22 cellular contexts compared by ENCODE assay signal in genomic region chr2:161178756-161179155, GRCh38. TPM values are rescaled to one million over a fixed set of nuclear protein-coding genes. Genes with fewer than 3 reads are reported as not detected.
DNase-seq lines count a peak whose midpoint lies in the region; ATAC-seq and TF ChIP-seq lines count a peak whose summit lies in the region.
"Had no signal": no experiment of that assay in that cellular context is flagged by ENCODE, and none has a peak within 500 bp of the region (broad histone marks: within the 10 kb centered on the region; RNA-seq: fewer than 3 reads in every experiment).

No MANE protein-coding gene starts in this region.

- peak; percentile 11 for DNase-seq in GM23338 (ENCODE audit: low spot score)
- DNase-seq in left colon, result no peak
- DNase-seq in NCI-H187 (lab: John Stamatoyannopoulos, UW), result no peak
- DNase-seq in COLO668 (lab: John Stamatoyannopoulos, UW; ENCODE audit: unreplicated experiment), result no peak
- no peak for DNase-seq in stimulated activated CD4-positive, alpha-beta T cell treated with anti-CD3 and anti-CD28 coated beads, Interleukin-12 subunit alpha, Interleukin-12 subunit beta, amount 100 ng/mL, for 4 hours
- DNase-seq: Calu3; CD4-positive, alpha-beta T cell; DMS153; H9; IMR-90; NCI-H1105; NCI-H146; NCI-H2171; NCI-H345; NCI-H524; NCI-H82; SIG-M5; SK-N-SH had no signal

- TF ChIP-seq CTCF in GM23338 (conservative IDR thresholded peaks at IDR 0.05; ENCODE audit: low read depth in 2 of 2), result no peak

- no peaks in the 10 kb centered on the region for H3K27me3 Mint-ChIP-seq in GM23338 (ENCODE audit: insufficient read depth, low read depth, poor library complexity)
- no peaks in the 10 kb centered on the region for H3K27me3 Mint-ChIP-seq in activated T-helper 17 cell treated with anti-CD3 and anti-CD28 coated beads, Interleukin-2, amount 50 U/mL, for 72 hours
- no peaks in the 10 kb centered on the region for H3K27me3 Mint-ChIP-seq in stimulated activated memory B cell treated with anti-CD40 and anti-IgM and Interleukin-4, amounts not matched to agents 10 μg/mL and 1 μg/mL and 100 μg/mL, for 72 hours
- H3K27me3 Mint-ChIP-seq: CD4-positive, alpha-beta T cell had no signal

- no peak overlapping the region for H3K27ac ChIP-seq in GM23338 (ENCODE audit: low read depth)
- H3K27ac ChIP-seq: KMS-11 had no signal

- no peak for ATAC-seq in GM23338
- ATAC-seq in activated T-helper 17 cell treated with anti-CD3 and anti-CD28 coated beads, Interleukin-2, amount 50 U/mL, for 72 hours (replicated peaks), result no peak
- ATAC-seq in left colon, result peak; percentile 77
- ATAC-seq in stimulated activated memory B cell treated with anti-CD40 and anti-IgM and Interleukin-4, amounts not matched to agents 10 μg/mL and 1 μg/mL and 100 μg/mL, for 72 hours, result no peak
- ATAC-seq: Panc1 had no signal

- 0 out of 3 replicates have a peak, but pooled peaks cover 8% of the 10 kb centered on the region for H3K9me3 Mint-ChIP-seq in GM23338
- no peaks in the 10 kb centered on the region for H3K9me3 Mint-ChIP-seq in activated T-helper 17 cell treated with anti-CD3 and anti-CD28 coated beads, Interleukin-2, amount 50 U/mL, for 72 hours
- H3K9me3 Mint-ChIP-seq in stimulated activated memory B cell treated with anti-CD40 and anti-IgM and Interleukin-4, amounts not matched to agents 10 μg/mL and 1 μg/mL and 100 μg/mL, for 72 hours, result peaks cover 2% of the 10 kb centered on the region
- H3K9me3 Mint-ChIP-seq: CD4-positive, alpha-beta T cell had no signal

- H4K20me1 ChIP-seq in GM23338 (replicated peaks; ENCODE audit: insufficient read depth), result no peaks in the 10 kb centered on the region

- peaks cover 48% of the 10 kb centered on the region for H3K36me3 Mint-ChIP-seq in GM23338 (ENCODE audit: low read depth)
- H3K36me3 Mint-ChIP-seq in activated T-helper 17 cell treated with anti-CD3 and anti-CD28 coated beads, Interleukin-2, amount 50 U/mL, for 72 hours (ENCODE audit: low read depth), result peaks cover 99% of the 10 kb centered on the region
- H3K36me3 Mint-ChIP-seq in stimulated activated memory B cell treated with anti-CD40 and anti-IgM and Interleukin-4, amounts not matched to agents 10 μg/mL and 1 μg/mL and 100 μg/mL, for 72 hours, result peaks cover 74% of the 10 kb centered on the region

- H3K9me2 ChIP-seq in GM23338 (ENCODE audit: insufficient read depth), result no peaks in the 10 kb centered on the region
- H3K9me2 ChIP-seq: SK-N-SH had no signal

- H2AFZ ChIP-seq in GM23338, result no peak overlapping the region

- no peak overlapping the region for H3K4me3 Mint-ChIP-seq in GM23338
- no peak overlapping the region for H3K4me3 Mint-ChIP-seq in activated T-helper 17 cell treated with anti-CD3 and anti-CD28 coated beads, Interleukin-2, amount 50 U/mL, for 72 hours
- H3K4me3 Mint-ChIP-seq in stimulated activated memory B cell treated with anti-CD40 and anti-IgM and Interleukin-4, amounts not matched to agents 10 μg/mL and 1 μg/mL and 100 μg/mL, for 72 hours, result no peak overlapping the region
- H3K4me3 Mint-ChIP-seq: CD4-positive, alpha-beta T cell; H9 had no signal

- H3K4me3 ChIP-seq in GM23338, result no peak overlapping the region

- intact Hi-C loops in left colon (cut with DNase I, micrococcal nuclease), result no loop called here

- peaks cover 20% of the 10 kb centered on the region for H3K4me1 Mint-ChIP-seq in GM23338
- peaks cover 20% of the 10 kb centered on the region for H3K4me1 Mint-ChIP-seq in activated T-helper 17 cell treated with anti-CD3 and anti-CD28 coated beads, Interleukin-2, amount 50 U/mL, for 72 hours
- peaks cover 56% of the 10 kb centered on the region for H3K4me1 Mint-ChIP-seq in stimulated activated memory B cell treated with anti-CD40 and anti-IgM and Interleukin-4, amounts not matched to agents 10 μg/mL and 1 μg/mL and 100 μg/mL, for 72 hours

- no peaks in the 10 kb centered on the region for H3K27me3 ChIP-seq in GM23338 (ENCODE audit: insufficient read depth)

- H3F3A ChIP-seq in GM23338 (replicated peaks; ENCODE audit: low read depth), result no peaks in the 10 kb centered on the region

- peaks cover 10% of the 10 kb centered on the region for H3K79me2 ChIP-seq in GM23338 (replicated peaks; ENCODE audit: insufficient read depth)

- H3K4me1 ChIP-seq in GM23338 (ENCODE audit: insufficient read depth), result peaks cover 4% of the 10 kb centered on the region; the same call in 1 of the 2 replicates

- H3K27ac Mint-ChIP-seq in GM23338, result no peak overlapping the region
- peak overlapping the region; percentile 60 for H3K27ac Mint-ChIP-seq in activated T-helper 17 cell treated with anti-CD3 and anti-CD28 coated beads, Interleukin-2, amount 50 U/mL, for 72 hours
- H3K27ac Mint-ChIP-seq in stimulated activated memory B cell treated with anti-CD40 and anti-IgM and Interleukin-4, amounts not matched to agents 10 μg/mL and 1 μg/mL and 100 μg/mL, for 72 hours, result peak overlapping the region; percentile 87
- H3K27ac Mint-ChIP-seq: CD4-positive, alpha-beta T cell; H9 had no signal

- H3K4me2 ChIP-seq in GM23338, result no peak overlapping the region
- H3K4me2 ChIP-seq: KMS-11, SK-N-SH had no signal

- H3K36me3 ChIP-seq in GM23338 (ENCODE audit: insufficient read depth), result peaks cover 20% of the 10 kb centered on the region

TF ChIP-seq in GM23338, 12 proteins besides CTCF, POLR2A, EP300 and RAD21 (continues in another document):
- no peak for TF ChIP-seq ZNF331 (CRISPR knock-in tag; IDR thresholded peaks at IDR 0.05; ENCODE audit: low read depth)
- no peak for TF ChIP-seq EZH2phosphoT487 (IDR thresholded peaks at IDR 0.05; ENCODE audit: unreplicated experiment)
- no peak for TF ChIP-seq JUNB (IDR thresholded peaks at IDR 0.05; ENCODE audit: unreplicated experiment)
- no peak for TF ChIP-seq STAT1 (IDR thresholded peaks at IDR 0.05; ENCODE audit: unreplicated experiment)
- TF ChIP-seq, protein P1, sequence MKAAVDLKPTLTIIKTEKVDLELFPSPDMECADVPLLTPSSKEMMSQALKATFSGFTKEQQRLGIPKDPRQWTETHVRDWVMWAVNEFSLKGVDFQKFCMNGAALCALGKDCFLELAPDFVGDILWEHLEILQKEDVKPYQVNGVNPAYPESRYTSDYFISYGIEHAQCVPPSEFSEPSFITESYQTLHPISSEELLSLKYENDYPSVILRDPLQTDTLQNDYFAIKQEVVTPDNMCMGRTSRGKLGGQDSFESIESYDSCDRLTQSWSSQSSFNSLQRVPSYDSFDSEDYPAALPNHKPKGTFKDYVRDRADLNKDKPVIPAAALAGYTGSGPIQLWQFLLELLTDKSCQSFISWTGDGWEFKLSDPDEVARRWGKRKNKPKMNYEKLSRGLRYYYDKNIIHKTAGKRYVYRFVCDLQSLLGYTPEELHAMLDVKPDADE (IDR thresholded peaks at IDR 0.05), result no peak
- no peak for TF ChIP-seq ZNF114 (CRISPR knock-in tag; IDR thresholded peaks at IDR 0.05)
- TF ChIP-seq CREB1 (CRISPR knock-in tag; IDR thresholded peaks at IDR 0.05; ENCODE audit: low read depth), result no peak
- TF ChIP-seq POLR2AphosphoS5 (IDR thresholded peaks at IDR 0.05; ENCODE audit: low read depth), result no peak

RNA-seq across cellular contexts. Expression of gene TANK, which starts 18.5 kb away (rescaled TPM):
- total RNA-seq in GM23338 (2014; rRNA removed; shearing (Covaris generic)), result 22.2 and 27.7 TPM in 2 replicates
- polyA plus RNA-seq in GM23338 (2016; fragmentation: Nextera tagmentation; extraction: Ambion mirVana), result 35.4 and 36.5 TPM in 2 replicates
- total RNA-seq in activated T-helper 17 cell treated with anti-CD3 and anti-CD28 coated beads, Interleukin-2, amount 50 U/mL, for 72 hours, result 100 to 1,000 TPM; 110 to 114 TPM
- total RNA-seq in left colon, result 10 to 100 TPM; 54.3 to 58.8 TPM
